Comparison of ENCODE assay signal across 23 cellular contexts in genomic region chr3:6147883-6148282, GRCh38.
DNase-seq lines count a peak whose midpoint lies in the region; ATAC-seq, FAIRE-seq and TF ChIP-seq lines count a peak whose summit lies in the region.
"Had no signal": no experiment of that assay in that cellular context is flagged by ENCODE, and none has a peak within 500 bp of the region (broad histone marks: within the 10 kb centered on the region; RNA-seq: fewer than 3 reads in every experiment).

No MANE protein-coding gene starts in this region.

- H4K20me1 ChIP-seq in DOHH2 (ENCODE audit: control insufficient read depth, insufficient read depth, low read depth, low read length) (no peaks in the 10 kb centered on the region), SU-DHL-6 (ENCODE audit: low read depth, low read length) (no peaks in the 10 kb centered on the region)
- H4K20me1 ChIP-seq: BLaER1 treated with 17β-estradiol and CSF1 and Interleukin-3, amounts not matched to agents 10 nM and 100 nM had no signal

- peak overlapping the region; percentile 55 for H3K9ac ChIP-seq in SU-DHL-6 (ENCODE audit: low read length)
- H3K9ac ChIP-seq: BLaER1 treated with 17β-estradiol and CSF1 and Interleukin-3, amounts not matched to agents 10 nM and 100 nM had no signal

- TF ChIP-seq CTCF in DOHH2 (IDR thresholded peaks at IDR 0.05; ENCODE audit: low read depth, low read length, poor library complexity, severe bottlenecking) (no peak), SU-DHL-6 (IDR thresholded peaks at IDR 0.05; ENCODE audit: insufficient read depth, low read length, poor library complexity, severe bottlenecking) (no peak)

- H3K27ac ChIP-seq in DOHH2 (ENCODE audit: low read depth, low read length) (peak overlapping the region; percentile 11; the same call in 1 of the 2 replicates), SU-DHL-6 (ENCODE audit: low read depth, low read length) (peak overlapping the region; percentile 93)
- H3K27ac ChIP-seq: BLaER1 treated with 17β-estradiol and CSF1 and Interleukin-3, amounts not matched to agents 10 nM and 100 nM; C4-2B had no signal

- no peaks in the 10 kb centered on the region for H3K4me1 ChIP-seq in DOHH2 (ENCODE audit: control insufficient read depth, low read length)

- H3K27me3 ChIP-seq in DOHH2 (ENCODE audit: control insufficient read depth, low read length) (no peaks in the 10 kb centered on the region), SU-DHL-6 (ENCODE audit: low read length) (no peaks in the 10 kb centered on the region)
- H3K27me3 ChIP-seq: BLaER1 treated with 17β-estradiol and CSF1 and Interleukin-3, amounts not matched to agents 10 nM and 100 nM had no signal

- H3F3A ChIP-seq in DOHH2 (ENCODE audit: control insufficient read depth, insufficient read depth) = no peaks in the 10 kb centered on the region
- H3F3A ChIP-seq in SU-DHL-6 (ENCODE audit: insufficient read depth) = peaks cover 15% of the 10 kb centered on the region; the same call in 1 of the 2 replicates

- H3K9me3 ChIP-seq in DOHH2 (ENCODE audit: control insufficient read depth, insufficient read depth, low read length) (no peaks in the 10 kb centered on the region), SU-DHL-6 (ENCODE audit: insufficient read depth, low read length) (no peaks in the 10 kb centered on the region)
- H3K9me3 ChIP-seq: BLaER1 treated with 17β-estradiol and CSF1 and Interleukin-3, amounts not matched to agents 10 nM and 100 nM had no signal

- peak overlapping the region; percentile 73 for H2AFZ ChIP-seq in SU-DHL-6 (ENCODE audit: low read depth, low read length, severe bottlenecking)

- peak; percentile 62 for FAIRE-seq in GM12892 (lab: Jason Lieb, UNC)
- FAIRE-seq: A204.1, GM12891, GM18507, GM19239 had no signal

- H3K9me2 ChIP-seq in DOHH2 (replicated peaks; ENCODE audit: control insufficient read depth, low read length) = no peaks in the 10 kb centered on the region; the same call in 1 of the 2 replicates
- H3K9me2 ChIP-seq in SU-DHL-6 (replicated peaks; ENCODE audit: insufficient read depth, low read length) = no peaks in the 10 kb centered on the region

- peak; percentile 60 for ATAC-seq in GM21360 (IDR thresholded peaks at IDR 0.05; ENCODE audit: unreplicated experiment)
- ATAC-seq in GM21717 (IDR thresholded peaks at IDR 0.05; ENCODE audit: unreplicated experiment) = no peak

- no peak overlapping the region for H3K4me3 ChIP-seq in DOHH2 (ENCODE audit: low read length)
- peak overlapping the region; percentile 60 for H3K4me3 ChIP-seq in SU-DHL-6 (ENCODE audit: insufficient read depth, low read length, poor library complexity, severe bottlenecking)
- H3K4me3 ChIP-seq: BLaER1 treated with 17β-estradiol and CSF1 and Interleukin-3, amounts not matched to agents 10 nM and 100 nM had no signal

- no peak for TF ChIP-seq POLR2A in GM12892 (IDR thresholded peaks at IDR 0.05; ENCODE audit: low read depth, low read length)

- H3K4me2 ChIP-seq in DOHH2 (ENCODE audit: low read length) (no peak overlapping the region), SU-DHL-6 (ENCODE audit: low read depth, low read length, poor library complexity, severe bottlenecking) (peak overlapping the region; percentile 71)
- H3K4me2 ChIP-seq: BLaER1 treated with 17β-estradiol and CSF1 and Interleukin-3, amounts not matched to agents 10 nM and 100 nM had no signal

- no peaks in the 10 kb centered on the region for H3K36me3 ChIP-seq in DOHH2 (ENCODE audit: control insufficient read depth, low read length)
- H3K36me3 ChIP-seq in SU-DHL-6 (ENCODE audit: low read length) = 0 out of 2 replicates have a peak, but pooled peaks cover 3% of the 10 kb centered on the region
- H3K36me3 ChIP-seq: BLaER1 treated with 17β-estradiol and CSF1 and Interleukin-3, amounts not matched to agents 10 nM and 100 nM had no signal

- H3K79me2 ChIP-seq in DOHH2 (ENCODE audit: control insufficient read depth, low read length) = no peaks in the 10 kb centered on the region
- H3K79me2 ChIP-seq in SU-DHL-6 (ENCODE audit: insufficient read depth, low read length) = 0 out of 2 replicates have a peak, but pooled peaks cover 7% of the 10 kb centered on the region

- DNase-seq in GM12892 (ENCODE audit: insufficient read length) (no peak), NCI-H1092 treated with DMSO at 0.1 percent for 48 hours (lab: John Stamatoyannopoulos, UW) (no peak), DMS 273 (lab: John Stamatoyannopoulos, UW; ENCODE audit: unreplicated experiment) (no peak), dedifferentiated amniotic fluid mesenchymal stem cell (ENCODE audit: extremely low spot score) (no peak)
- DNase-seq: 8988T; ACHN; CD4-positive, alpha-beta memory T cell; CD4-positive, CD25-positive, alpha-beta regulatory T cell; CD8-positive, alpha-beta memory T cell; COR-L47; DMS79 treated with DMSO at 0.1 percent for 48 hours; EL; GDM1 had no signal
